Comparison of ENCODE assay signal across 7 cellular contexts in genomic region chr22:20238567-20239062, GRCh38. TPM values are rescaled to one million over a fixed set of nuclear protein-coding genes. Genes with fewer than 3 reads are reported as not detected.
A peak's percentile ranks its signal among the peaks of the same experiment; 100 is the strongest.
DNase-seq lines count a peak whose midpoint lies in the region; ATAC-seq, FAIRE-seq and TF ChIP-seq lines count a peak whose summit lies in the region.

No MANE protein-coding gene starts in this region.

- H3K4me2 ChIP-seq in keratinocyte (ENCODE audit: control insufficient read depth, extremely low read depth, insufficient read depth, low read depth, low read length), result peak overlapping the region; percentile 48

- intact Hi-C loops in ascending aorta (cut with DNase I), result no loop called here

- H3K9me3 ChIP-seq in ascending aorta (no peaks in the 10 kb centered on the region), keratinocyte (ENCODE audit: control insufficient read depth, low read depth, low read length) (no peaks in the 10 kb centered on the region)

- no peak overlapping the region for H3K4me3 ChIP-seq in ascending aorta
- no peak overlapping the region for H3K4me3 ChIP-seq in keratinocyte (ENCODE audit: control insufficient read depth in 2 of 3, extremely low read depth in 1 of 3, insufficient read depth in 2 of 3, low read depth in 1 of 3, low read length in 3 of 3)

- H3K79me2 ChIP-seq in keratinocyte (ENCODE audit: control insufficient read depth, insufficient read depth, low read length), result no peaks in the 10 kb centered on the region

- no peaks in the 10 kb centered on the region for H3K9me1 ChIP-seq in keratinocyte (ENCODE audit: control insufficient read depth, extremely low read depth, insufficient read depth, low read length)

- peaks cover 0 to 23% of the 10 kb centered on the region in 2 donors for H3K4me1 ChIP-seq in ascending aorta
- H3K4me1 ChIP-seq in keratinocyte (ENCODE audit: control insufficient read depth, extremely low read depth, insufficient read depth, low read length), result peaks cover 35% of the 10 kb centered on the region

- peak; percentile 51 for ATAC-seq in HG03342 (IDR thresholded peaks at IDR 0.05; ENCODE audit: unreplicated experiment)

- no peak overlapping the region for H3K9ac ChIP-seq in keratinocyte (ENCODE audit: control insufficient read depth, extremely low read depth, insufficient read depth, low read length)

- dilution Hi-C loops in keratinocyte (cut with MboI; ENCODE audit: extremely low pct_ligation_motif_present, low sequenced_read_pairs), result no loop called here

- peaks cover 2% of the 10 kb centered on the region for H4K20me1 ChIP-seq in keratinocyte (ENCODE audit: control insufficient read depth, extremely low read depth, insufficient read depth, low read length)

- peak overlapping the region; percentile 41 to 44 for H3K27ac ChIP-seq in ascending aorta
- no peak overlapping the region for H3K27ac ChIP-seq in keratinocyte (ENCODE audit: control insufficient read depth, insufficient read depth, low read length)

- H3K27me3 ChIP-seq in ascending aorta, result no peaks in the 10 kb centered on the region
- peaks cover 5% of the 10 kb centered on the region for H3K27me3 ChIP-seq in keratinocyte (ENCODE audit: control insufficient read depth, extremely low read depth, insufficient read depth, low read length)

- H3K36me3 ChIP-seq in ascending aorta (no peaks in the 10 kb centered on the region), keratinocyte (ENCODE audit: control insufficient read depth in 2 of 2, extremely low read depth in 1 of 2, insufficient read depth in 2 of 2, low read length in 2 of 2) (no peaks in the 10 kb centered on the region)

- no peak overlapping the region for H2AFZ ChIP-seq in keratinocyte (ENCODE audit: control insufficient read depth, low read length)

- in situ Hi-C loops in SK-MEL-5 (cut with HindIII; ENCODE audit: low pct_unique_long_range_greater_than_20kb, low sequenced_read_pairs), result no loop called here

- peak; percentile 95 for DNase-seq in GM10266 (ENCODE audit: extremely low spot score)
- DNase-seq in SK-MEL-5 (ENCODE audit: low read depth, low spot score), result peak; percentile 64
- DNase-seq in ascending aorta (ENCODE audit: low spot score in 2 of 2), result no peak
- DNase-seq in keratinocyte (ENCODE audit: low read depth, low spot score), result no peak
- peak; percentile 42 to 45 for DNase-seq in stimulated activated CD8-positive, alpha-beta memory T cell treated with anti-CD3 and anti-CD28 coated beads, Interleukin-7, amount 100 ng/mL, for 48 hours (ENCODE audit: extremely low read depth in 1 of 2, low read depth in 1 of 2)
- no peak for DNase-seq in ureter (ENCODE audit: low spot score)

- TF ChIP-seq CTCF in GM10266 (IDR thresholded peaks at IDR 0.05; ENCODE audit: control insufficient read depth, insufficient read depth, low read depth, missing control alignments) (peak; percentile 75), ascending aorta (IDR thresholded peaks at IDR 0.05) (peak; percentile 25 to 54 (median 29)), keratinocyte (optimal IDR thresholded peaks at IDR 0.05 in 1 of 3, IDR thresholded peaks at IDR 0.05 in 1 of 3, conservative IDR thresholded peaks at IDR 0.05 in 1 of 3; ENCODE audit: extremely low read depth in 1 of 3, insufficient read depth in 2 of 3, low read length in 3 of 3) (peak; percentile 46 to 83 (median 68))

- FAIRE-seq in keratinocyte (lab: Jason Lieb, UNC), result no peak

RNA-seq across cellular contexts. Expression of gene RTN4R, which starts 29.5 kb away (rescaled TPM):
- 7.2 TPM in 2 replicates for total RNA-seq in SK-MEL-5 (2014; rRNA removed; shearing (Covaris generic))
- polyA plus RNA-seq in SK-MEL-5 (2015; cell fraction: cytosol; rRNA removed), result 23.5 and 25.3 TPM in 2 replicates
- polyA plus RNA-seq in SK-MEL-5 (2015; cell fraction: nucleus; rRNA removed), result 3.0 and 3.7 TPM in 2 replicates
- 0.43 TPM for total RNA-seq in ascending aorta
- polyA plus RNA-seq in keratinocyte, result 2.5 to 5.6 TPM (median 5.5 TPM) in 3 replicates
- 0.79 TPM for polyA plus RNA-seq in keratinocyte (2011; ENCODE audit: low read depth)
- 2.6 and 8.8 TPM in 2 replicates for polyA plus RNA-seq in keratinocyte (2011; cell fraction: cytosol; rRNA removed)
- 4.8 and 7.4 TPM in 2 replicates for polyA plus RNA-seq in keratinocyte (2011; cell fraction: nucleus; rRNA removed)
- 7.3 and 10.5 TPM in 2 replicates for polyA plus RNA-seq in keratinocyte (2012; ENCODE audit: low replicate concordance)
- polyA minus RNA-seq in keratinocyte, result 2.6 to 4.4 TPM (median 4.4 TPM) in 3 replicates
- polyA minus RNA-seq in keratinocyte (2011; cell fraction: cytosol; rRNA and poly(A)+ RNA removed), result 24.7 TPM
- polyA minus RNA-seq in keratinocyte (2011; cell fraction: nucleus; rRNA and poly(A)+ RNA removed), result 6.6 and 6.8 TPM in 2 replicates
- 1.3 TPM for total RNA-seq in ureter

Comparison
In these comparisons a context has a peak if more than half of its experiments do, and no peak if none do; other contexts are left out.
1. DNase-seq: peak in GM10266 (single experiment), SK-MEL-5 (single experiment) and stimulated activated CD8-positive, alpha-beta memory T cell treated with anti-CD3 and anti-CD28 coated beads, Interleukin-7, amount 100 ng/mL, for 48 hours (2 of 2); none in ascending aorta (0 of 2), keratinocyte (single experiment) and ureter (single experiment).
2. Peak in every context shown above with its lines, with median percentiles within 50 percentile points of each other: CTCF ChIP-seq.